Comparison of ENCODE assay signal across 27 cellular contexts in the genomic region with DNA sequence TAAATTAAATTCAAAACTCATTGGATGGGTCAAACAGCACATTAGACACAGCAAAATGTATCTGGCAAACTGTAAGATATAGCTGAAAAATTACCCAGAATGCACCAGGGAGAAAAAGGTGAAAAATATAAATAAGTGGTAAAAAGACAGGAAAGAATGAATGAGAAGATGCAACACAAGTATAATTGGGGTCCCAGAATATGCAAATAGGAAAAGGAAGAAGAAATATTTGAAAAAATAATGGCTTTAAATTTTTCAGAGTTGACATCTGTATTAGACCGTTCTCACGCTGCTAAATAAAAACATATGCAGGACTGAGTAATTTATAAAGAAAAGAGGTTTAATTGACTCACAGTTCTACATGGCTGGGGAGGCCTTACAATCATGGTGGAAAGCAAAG.
DNase-seq lines count a peak whose midpoint lies in the region; ATAC-seq, FAIRE-seq and TF ChIP-seq lines count a peak whose summit lies in the region.
"Had no signal": no experiment of that assay in that cellular context is flagged by ENCODE, and none has a peak within 500 bp of the region (broad histone marks: within the 10 kb centered on the region; RNA-seq: fewer than 3 reads in every experiment).

No MANE protein-coding gene starts in this region.

- TF ChIP-seq CTCF in IMR-90 (conservative IDR thresholded peaks at IDR 0.05; ENCODE audit: low read depth, low read length) (no peak), fibroblast of mammary gland (conservative IDR thresholded peaks at IDR 0.05; ENCODE audit: control insufficient read depth, insufficient read depth, low read depth, low read length) (no peak), endothelial cell (IDR thresholded peaks at IDR 0.05; ENCODE audit: unreplicated experiment) (no peak)

- no peak overlapping the region for H3K9ac ChIP-seq in IMR-90 (ENCODE audit: low read depth, low read length)
- H3K9ac ChIP-seq: BLaER1 treated with 17β-estradiol and CSF1 and Interleukin-3, amounts not matched to agents 10 nM and 100 nM had no signal

- no peak overlapping the region for H3K4me3 Mint-ChIP-seq in activated T-cell treated with anti-CD3 and anti-CD28 coated beads, Interleukin-2, amount 50 U/mL, for 72 hours
- no peak overlapping the region for H3K4me3 Mint-ChIP-seq in endothelial cell (ENCODE audit: unreplicated experiment)
- H3K4me3 Mint-ChIP-seq: CD14-positive monocyte; CD4-positive, alpha-beta T cell; CD8-positive, alpha-beta memory T cell; GM23338; H9; HFFc6 had no signal

- H3K18ac ChIP-seq in IMR-90 (ENCODE audit: low read depth, low read length): no peak overlapping the region

- H2AK5ac ChIP-seq in IMR-90 (ENCODE audit: low read depth, low read length): no peak overlapping the region

- no peaks in the 10 kb centered on the region for H3K36me3 ChIP-seq in IMR-90 (ENCODE audit: control insufficient read depth, insufficient read depth, low read length)
- H3K36me3 ChIP-seq: BE2C; BLaER1 treated with 17β-estradiol and CSF1 and Interleukin-3, amounts not matched to agents 10 nM and 100 nM had no signal

- CTCF ChIA-PET in IMR-90 (lab: Yijun Ruan, JAX): no interaction called here

- peaks cover 5% of the 10 kb centered on the region in 2 donors for H3K36me3 Mint-ChIP-seq in activated T-cell treated with anti-CD3 and anti-CD28 coated beads, Interleukin-2, amount 50 U/mL, for 72 hours (ENCODE audit: insufficient read depth in 2 of 2)
- H3K36me3 Mint-ChIP-seq in endothelial cell (ENCODE audit: low read depth, unreplicated experiment): no peaks in the 10 kb centered on the region
- H3K36me3 Mint-ChIP-seq: CD14-positive monocyte; CD8-positive, alpha-beta memory T cell had no signal

- no peak overlapping the region for H3K14ac ChIP-seq in IMR-90 (replicated peaks; ENCODE audit: low read depth, low read length)

- no TSS peak for BruUV-seq in IMR-90 (replicated peaks; lab: Mats Ljungman, UMichigan)

- no peak for TF ChIP-seq RAD21 in IMR-90 (IDR thresholded peaks at IDR 0.05; ENCODE audit: low read length)

- no peak overlapping the region for H3K4ac ChIP-seq in IMR-90 (ENCODE audit: low read depth, low read length)

- no peak overlapping the region for H2AK9ac ChIP-seq in IMR-90 (replicated peaks; ENCODE audit: low read depth, low read length, poor library complexity)

- H4K20me1 ChIP-seq in IMR-90 (ENCODE audit: insufficient read depth, low read length): no peaks in the 10 kb centered on the region
- H4K20me1 ChIP-seq: BLaER1 treated with 17β-estradiol and CSF1 and Interleukin-3, amounts not matched to agents 10 nM and 100 nM had no signal

- H4K5ac ChIP-seq in IMR-90 (ENCODE audit: low read depth, low read length): no peak overlapping the region

- peak; percentile 6 for DNase-seq in IMR-90
- peak; percentile 18 for DNase-seq in amniotic epithelial cell (ENCODE audit: low read depth)
- DNase-seq in fibroblast of mammary gland (ENCODE audit: low read depth): peak; percentile 29
- no peak for DNase-seq in NOMO-1 (lab: John Stamatoyannopoulos, UW; ENCODE audit: unreplicated experiment in 2 of 2)
- no peak for DNase-seq in HTR-8/SVneo (ENCODE audit: insufficient read length, low spot score)
- DNase-seq in activated T-cell treated with anti-CD3 and anti-CD28 coated beads, Interleukin-2, amount 50 U/mL, for 72 hours: no peak
- DNase-seq in endothelial cell (ENCODE audit: low spot score): no peak
- DNase-seq: 8988T; ACHN; AML-193; BE2C; Calu3; CD4-positive, alpha-beta T cell; CD8-positive, alpha-beta memory T cell; COR-L47; DMS53; DMS79 treated with DMSO at 0.1 percent for 48 hours; GF-D8; H9; HFFc6 had no signal

- no peak overlapping the region for H2BK15ac ChIP-seq in IMR-90 (ENCODE audit: low read depth, low read length)

- H3K4me2 ChIP-seq in IMR-90 (ENCODE audit: low read depth, low read length): no peak overlapping the region
- H3K4me2 ChIP-seq: A549; BLaER1 treated with 17β-estradiol and CSF1 and Interleukin-3, amounts not matched to agents 10 nM and 100 nM; GM23338 had no signal

- no peaks in the 10 kb centered on the region for H3K4me1 Mint-ChIP-seq in activated T-cell treated with anti-CD3 and anti-CD28 coated beads, Interleukin-2, amount 50 U/mL, for 72 hours (ENCODE audit: low read depth)
- peaks cover 3% of the 10 kb centered on the region for H3K4me1 Mint-ChIP-seq in endothelial cell (ENCODE audit: unreplicated experiment)
- H3K4me1 Mint-ChIP-seq: CD8-positive, alpha-beta memory T cell had no signal

- H2BK20ac ChIP-seq in IMR-90 (ENCODE audit: low read depth, low read length): no peak overlapping the region

- H3K9me3 ChIP-seq in IMR-90 (ENCODE audit: control insufficient read depth, insufficient read depth, low read length): peaks cover 12% of the 10 kb centered on the region; the same call in 1 of the 2 replicates
- H3K9me3 ChIP-seq: BE2C had no signal

- H3K79me1 ChIP-seq in IMR-90 (ENCODE audit: low read depth in 1 of 2, low read length in 2 of 2): no peaks in the 10 kb centered on the region

- H3K27me3 Mint-ChIP-seq in activated T-cell treated with anti-CD3 and anti-CD28 coated beads, Interleukin-2, amount 50 U/mL, for 72 hours (ENCODE audit: low read depth): peaks cover 4% of the 10 kb centered on the region
- peaks cover 8% of the 10 kb centered on the region for H3K27me3 Mint-ChIP-seq in endothelial cell (ENCODE audit: unreplicated experiment)
- H3K27me3 Mint-ChIP-seq: CD4-positive, alpha-beta T cell had no signal

- H4K91ac ChIP-seq in IMR-90 (ENCODE audit: insufficient read depth, low read depth, low read length): no peak overlapping the region

- no peak for ATAC-seq in IMR-90 (ENCODE audit: low read depth)
- ATAC-seq in activated T-cell treated with anti-CD3 and anti-CD28 coated beads, Interleukin-2, amount 50 U/mL, for 72 hours (replicated peaks in 1 of 2): no peak
- ATAC-seq: A549, GM23338, HCT116 had no signal

- intact Hi-C loops in IMR-90 (cut with micrococcal nuclease): no loop called here

- peaks cover 8 to 11% of the 10 kb centered on the region in 2 donors for H3K9me3 Mint-ChIP-seq in activated T-cell treated with anti-CD3 and anti-CD28 coated beads, Interleukin-2, amount 50 U/mL, for 72 hours
- H3K9me3 Mint-ChIP-seq in endothelial cell (ENCODE audit: unreplicated experiment): no peaks in the 10 kb centered on the region

- no peaks in the 10 kb centered on the region for H3K9me1 ChIP-seq in IMR-90 (ENCODE audit: insufficient read depth, low read length)

- no peak overlapping the region for H3K23ac ChIP-seq in IMR-90 (ENCODE audit: low read depth, low read length)

- H3K4me3 ChIP-seq in IMR-90 (ENCODE audit: insufficient read depth, low read depth, low read length): no peak overlapping the region
- H3K4me3 ChIP-seq in fibroblast of mammary gland (ENCODE audit: control insufficient read depth, low read depth, low read length): no peak overlapping the region
- H3K4me3 ChIP-seq: A549; BLaER1 treated with 17β-estradiol and CSF1 and Interleukin-3, amounts not matched to agents 10 nM and 100 nM; GM23338 had no signal

- in situ Hi-C loops in IMR-90 (cut with MboI; ENCODE audit: low sequenced_read_pairs): no loop called here

- no peak overlapping the region for H2BK5ac ChIP-seq in IMR-90 (ENCODE audit: low read depth, low read length, poor library complexity, severe bottlenecking)

- H2BK120ac ChIP-seq in IMR-90 (ENCODE audit: low read depth, low read length): no peak overlapping the region

- no peak for TF ChIP-seq POLR2A in IMR-90 (IDR thresholded peaks at IDR 0.05; ENCODE audit: low read depth, low read length)

- no peak overlapping the region for H3K27ac ChIP-seq in IMR-90 (ENCODE audit: insufficient read depth, low read length)
- H3K27ac ChIP-seq: A549; BLaER1 treated with 17β-estradiol and CSF1 and Interleukin-3, amounts not matched to agents 10 nM and 100 nM had no signal

- no CpG with 5 or more reads among the region's 2 CpGs for whole genome bisulfite sequencing in IMR-90 (ENCODE audit: extremely low coverage in 2 of 2, insufficient read length in 1 of 2), 2 experiments

- H3K56ac ChIP-seq in IMR-90 (ENCODE audit: extremely low read depth, insufficient read depth, low read length): no peak overlapping the region

- POLR2A ChIA-PET in IMR-90 (lab: Charles Lee; ENCODE audit: unreplicated experiment): no interaction called here

- dilution Hi-C loops in IMR-90 (cut with HindIII; ENCODE audit: low sequenced_read_pairs, unreplicated experiment): no loop called here

- H3K4me1 ChIP-seq in IMR-90 (ENCODE audit: control insufficient read depth, insufficient read depth, low read length): peaks cover 2% of the 10 kb centered on the region; the same call in 1 of the 2 replicates

- FAIRE-seq in HTR-8/SVneo (lab: Jason Lieb, UNC): no peak
- FAIRE-seq: A549, GM12891, GM18507 had no signal

- H2AFZ ChIP-seq in IMR-90 (replicated peaks; ENCODE audit: low read length, poor library complexity): no peak overlapping the region
- H2AFZ ChIP-seq: GM23338 had no signal

- no peak overlapping the region for H3K27ac Mint-ChIP-seq in activated T-cell treated with anti-CD3 and anti-CD28 coated beads, Interleukin-2, amount 50 U/mL, for 72 hours
- no peak overlapping the region for H3K27ac Mint-ChIP-seq in endothelial cell (ENCODE audit: unreplicated experiment)
- H3K27ac Mint-ChIP-seq: CD14-positive monocyte; CD4-positive, alpha-beta T cell; CD8-positive, alpha-beta memory T cell; GM23338; H9; HFFc6 had no signal

- H4K8ac ChIP-seq in IMR-90 (ENCODE audit: low read depth in 2 of 2, low read length in 2 of 2): no peak overlapping the region

- peaks cover 6% of the 10 kb centered on the region for H3K27me3 ChIP-seq in IMR-90 (ENCODE audit: control insufficient read depth, insufficient read depth, low read length)
- H3K27me3 ChIP-seq: BE2C; BLaER1 treated with 17β-estradiol and CSF1 and Interleukin-3, amounts not matched to agents 10 nM and 100 nM had no signal

TF ChIP-seq in IMR-90, 13 proteins besides CTCF, POLR2A, EP300 and RAD21 (continues in another document):
- TF ChIP-seq NFE2L2 (IDR thresholded peaks at IDR 0.05; ENCODE audit: low read depth, low read length): no peak
- TF ChIP-seq SMC3 (IDR thresholded peaks at IDR 0.05; ENCODE audit: low read depth, low read length): no peak
- no peak for TF ChIP-seq FOS (IDR thresholded peaks at IDR 0.05; ENCODE audit: low read depth, low read length)
- TF ChIP-seq RFX5 (IDR thresholded peaks at IDR 0.05; ENCODE audit: low read depth, low read length): no peak
- no peak for TF ChIP-seq CHD1 (IDR thresholded peaks at IDR 0.05; ENCODE audit: low read depth, low read length)
- TF ChIP-seq BHLHE40 (IDR thresholded peaks at IDR 0.05; ENCODE audit: low read depth, low read length): no peak
- TF ChIP-seq MAZ (IDR thresholded peaks at IDR 0.05; ENCODE audit: borderline replicate concordance, low read depth, low read length): no peak
- no peak for TF ChIP-seq MAFK (IDR thresholded peaks at IDR 0.05; ENCODE audit: low read depth, low read length)
- TF ChIP-seq, protein P1, sequence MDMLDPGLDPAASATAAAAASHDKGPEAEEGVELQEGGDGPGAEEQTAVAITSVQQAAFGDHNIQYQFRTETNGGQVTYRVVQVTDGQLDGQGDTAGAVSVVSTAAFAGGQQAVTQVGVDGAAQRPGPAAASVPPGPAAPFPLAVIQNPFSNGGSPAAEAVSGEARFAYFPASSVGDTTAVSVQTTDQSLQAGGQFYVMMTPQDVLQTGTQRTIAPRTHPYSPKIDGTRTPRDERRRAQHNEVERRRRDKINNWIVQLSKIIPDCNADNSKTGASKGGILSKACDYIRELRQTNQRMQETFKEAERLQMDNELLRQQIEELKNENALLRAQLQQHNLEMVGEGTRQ (IDR thresholded peaks at IDR 0.05; ENCODE audit: low read depth, low read length): no peak

Comparison
In these comparisons a context has a peak if more than half of its experiments do, and no peak if none do; other contexts are left out.
1. DNase-seq: peak in IMR-90 (single experiment), amniotic epithelial cell (single experiment) and fibroblast of mammary gland (single experiment); none in NOMO-1 (0 of 2), HTR-8/SVneo (single experiment), activated T-cell treated with anti-CD3 and anti-CD28 coated beads, Interleukin-2, amount 50 U/mL, for 72 hours (0 of 2) and endothelial cell (single experiment).